ENCODE assay signal across 37 cellular contexts in genomic region chr7:134557391-134557790, GRCh38. TPM values are rescaled to one million over a fixed set of nuclear protein-coding genes. Genes with fewer than 3 reads are reported as not detected.
"Had no signal": no experiment of that assay in that cellular context is flagged by ENCODE, and none has a peak within 500 bp of the region (broad histone marks: within the 10 kb centered on the region; RNA-seq: fewer than 3 reads in every experiment).

No MANE protein-coding gene starts in this region.

- H3K4me1 ChIP-seq: adrenal gland, body of pancreas, breast epithelium had no signal

- H3K27ac ChIP-seq: adrenal gland, body of pancreas, brain microvascular endothelial cell, breast epithelium, VCaP had no signal

- ATAC-seq: activated CD8-positive, alpha-beta T cell treated with anti-CD3 and anti-CD28 coated beads for 36 hours; activated naive CD4-positive, alpha-beta T cell treated with anti-CD3 and anti-CD28 coated beads, Interleukin-2, amount 50 U/mL, for 72 hours; activated T-cell treated with anti-CD3 and anti-CD28 coated beads, Interleukin-2, amount 50 U/mL, for 4 hours; activated T-cell treated with anti-CD3 and anti-CD28 coated beads, Interleukin-2, amount 50 U/mL, for 72 hours; activated T-helper 17 cell treated with anti-CD3 and anti-CD28 coated beads, Interleukin-2, amount 50 U/mL, for 72 hours; body of pancreas had no signal

- H3K9me3 ChIP-seq: adrenal gland, body of pancreas, breast epithelium had no signal

- DNase-seq: activated B cell treated with CpG ODN at 0.5 μM for 24 hours; activated CD4-positive, alpha-beta memory T cell treated with anti-CD3 and anti-CD28 coated beads for 36 hours; activated CD4-positive, alpha-beta T cell treated with anti-CD3 and anti-CD28 coated beads for 4 hours; activated CD4-positive, alpha-beta T cell treated with anti-CD3 and anti-CD28 coated beads, Interleukin-2, amount 10 ng/mL, durations not matched to agents 24 days and 14 days; activated CD4-positive, alpha-beta T cell treated with anti-CD3 and anti-CD28 coated beads, Interleukin-2, amount 50 U/mL, for 1 hour; activated CD4-positive, alpha-beta T cell treated with anti-CD3 and anti-CD28 coated beads, Interleukin-2, amount 50 U/mL, for 4 hours; activated CD4-positive, CD25-positive, alpha-beta regulatory T cell treated with anti-CD3 and anti-CD28 coated beads, Interleukin-2, amount 50 U/mL, for 72 hours; activated CD8-positive, alpha-beta memory T cell treated with anti-CD3 and anti-CD28 coated beads, Interleukin-2, amount 50 U/mL, for 4 hours; activated CD8-positive, alpha-beta T cell treated with anti-CD3 and anti-CD28 coated beads for 36 hours; activated effector memory CD4-positive, alpha-beta T cell treated with anti-CD3 and anti-CD28 coated beads, Interleukin-2, amount 50 U/mL, for 16 hours; activated gamma-delta T cell treated with Interleukin-2 at 50 U/mL for 16 hours; activated naive CD4-positive, alpha-beta T cell; activated naive CD4-positive, alpha-beta T cell treated with anti-CD3 and anti-CD28 coated beads for 36 hours; activated naive CD4-positive, alpha-beta T cell treated with anti-CD3 and anti-CD28 coated beads, Interleukin-2, amount 50 U/mL, for 16 hours; activated naive CD8-positive, alpha-beta T cell treated with anti-CD3 and anti-CD28 coated beads for 36 hours; activated T-cell treated with anti-CD3 and anti-CD28 coated beads for 4 hours; activated T-cell treated with anti-CD3 and anti-CD28 coated beads, Interleukin-2, amount 50 U/mL, for 1 hour; activated T-cell treated with anti-CD3 and anti-CD28 coated beads, Interleukin-2, amount 50 U/mL, for 4 hours; activated T-cell treated with anti-CD3 and anti-CD28 coated beads, Interleukin-2, amount 50 U/mL, for 72 hours; adrenal gland; amygdala; anterior cingulate cortex; body of pancreas; brain microvascular endothelial cell; central memory CD4-positive, alpha-beta T cell; SW 1271; T-helper 1 cell; T-helper 2 cell; T-helper 9 cell had no signal

- H3K27me3 ChIP-seq: adrenal gland, body of pancreas, brain microvascular endothelial cell, breast epithelium had no signal

- H3K4me3 ChIP-seq: adrenal gland, body of pancreas, breast epithelium had no signal

- H3K36me3 ChIP-seq: adrenal gland, brain microvascular endothelial cell, breast epithelium had no signal

RNA-seq across cellular contexts. Expression of gene AKR1B15, which starts 8.5 kb away (rescaled TPM):
- total RNA-seq: activated B cell treated with CpG ODN at 0.5 μM for 24 hours; activated CD4-positive, alpha-beta memory T cell treated with anti-CD3 and anti-CD28 coated beads for 36 hours; activated CD4-positive, alpha-beta T cell treated with anti-CD3 and anti-CD28 coated beads, Interleukin-2, amount 10 ng/mL, durations not matched to agents 24 days and 14 days; activated CD8-positive, alpha-beta memory T cell treated with anti-CD3 and anti-CD28 coated beads for 36 hours; activated CD8-positive, alpha-beta T cell treated with anti-CD3 and anti-CD28 coated beads for 36 hours; activated naive CD4-positive, alpha-beta T cell treated with anti-CD3 and anti-CD28 coated beads for 36 hours; activated naive CD4-positive, alpha-beta T cell treated with anti-CD3 and anti-CD28 coated beads, Interleukin-2, amount 50 U/mL, for 72 hours; activated naive CD8-positive, alpha-beta T cell treated with anti-CD3 and anti-CD28 coated beads for 36 hours; activated T-cell treated with anti-CD3 and anti-CD28 coated beads, Interleukin-2, amount 50 U/mL, for 4 hours; activated T-cell treated with anti-CD3 and anti-CD28 coated beads, Interleukin-2, amount 50 U/mL, for 72 hours; activated T-helper 1 cell treated with anti-CD3 and anti-CD28 coated beads, Interleukin-12 subunit alpha, Interleukin-12 subunit beta, Interleukin-2, Interleukin-4 antibody, amounts not matched to agents 30 ng/mL and 10 ng/mL and 1 ng/mL, durations not matched to agents 14 hours and 24 hours and 36 hours; activated T-helper 17 cell treated with anti-CD3 and anti-CD28 coated beads, Interleukin-2, amount 50 U/mL, for 72 hours; astrocyte; cardiac septum had no signal

RNA-seq across cellular contexts. Expression of gene AKR1B10, which starts 30.0 kb away (rescaled TPM):
- total RNA-seq: activated B cell treated with CpG ODN at 0.5 μM for 24 hours; activated CD4-positive, alpha-beta memory T cell treated with anti-CD3 and anti-CD28 coated beads for 36 hours; activated CD4-positive, alpha-beta T cell treated with anti-CD3 and anti-CD28 coated beads, Interleukin-2, amount 10 ng/mL, durations not matched to agents 24 days and 14 days; activated CD8-positive, alpha-beta memory T cell treated with anti-CD3 and anti-CD28 coated beads for 36 hours; activated CD8-positive, alpha-beta T cell treated with anti-CD3 and anti-CD28 coated beads for 36 hours; activated naive CD4-positive, alpha-beta T cell treated with anti-CD3 and anti-CD28 coated beads for 36 hours; activated naive CD4-positive, alpha-beta T cell treated with anti-CD3 and anti-CD28 coated beads, Interleukin-2, amount 50 U/mL, for 72 hours; activated naive CD8-positive, alpha-beta T cell treated with anti-CD3 and anti-CD28 coated beads for 36 hours; activated T-cell treated with anti-CD3 and anti-CD28 coated beads, Interleukin-2, amount 50 U/mL, for 72 hours; activated T-helper 1 cell treated with anti-CD3 and anti-CD28 coated beads, Interleukin-12 subunit alpha, Interleukin-12 subunit beta, Interleukin-2, Interleukin-4 antibody, amounts not matched to agents 30 ng/mL and 10 ng/mL and 1 ng/mL, durations not matched to agents 14 hours and 24 hours and 36 hours; activated T-helper 17 cell treated with anti-CD3 and anti-CD28 coated beads, Interleukin-2, amount 50 U/mL, for 72 hours; cardiac septum had no signal
